1 cellular context compared by ENCODE assay signal in the genomic region with DNA sequence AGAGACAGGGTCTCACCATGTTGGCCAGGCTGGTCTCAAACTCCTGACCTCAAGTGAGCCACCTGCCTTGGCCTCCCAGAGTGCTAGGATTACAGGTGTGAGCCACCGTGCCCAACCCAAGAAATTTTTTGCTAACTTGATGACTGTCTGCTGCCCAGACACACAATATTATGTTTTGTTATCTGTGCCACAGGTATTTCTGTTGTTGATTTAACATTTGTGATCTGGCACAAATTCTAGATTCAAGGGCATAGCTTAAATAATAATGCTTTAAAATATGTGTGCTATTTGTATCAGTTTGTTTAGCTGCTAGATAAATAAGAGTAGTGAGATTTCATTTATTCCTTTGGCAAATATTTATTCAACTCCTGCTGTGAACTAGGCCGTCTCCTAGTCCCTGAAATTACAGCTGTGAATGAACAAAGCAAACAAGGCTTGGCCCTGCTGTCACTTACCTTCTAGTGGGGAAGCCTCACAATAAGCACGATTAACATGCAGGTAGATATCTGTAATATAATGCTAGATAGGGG.
A peak's percentile ranks its signal among the peaks of the same experiment; 100 is the strongest.
TF ChIP-seq lines count a peak whose summit lies in the region.

No MANE protein-coding gene starts in this region.

TF ChIP-seq in HepG2, 621 proteins besides CTCF, POLR2A, EP300 and RAD21 (continued from another document and continues in another):
- TF ChIP-seq, protein P1, sequence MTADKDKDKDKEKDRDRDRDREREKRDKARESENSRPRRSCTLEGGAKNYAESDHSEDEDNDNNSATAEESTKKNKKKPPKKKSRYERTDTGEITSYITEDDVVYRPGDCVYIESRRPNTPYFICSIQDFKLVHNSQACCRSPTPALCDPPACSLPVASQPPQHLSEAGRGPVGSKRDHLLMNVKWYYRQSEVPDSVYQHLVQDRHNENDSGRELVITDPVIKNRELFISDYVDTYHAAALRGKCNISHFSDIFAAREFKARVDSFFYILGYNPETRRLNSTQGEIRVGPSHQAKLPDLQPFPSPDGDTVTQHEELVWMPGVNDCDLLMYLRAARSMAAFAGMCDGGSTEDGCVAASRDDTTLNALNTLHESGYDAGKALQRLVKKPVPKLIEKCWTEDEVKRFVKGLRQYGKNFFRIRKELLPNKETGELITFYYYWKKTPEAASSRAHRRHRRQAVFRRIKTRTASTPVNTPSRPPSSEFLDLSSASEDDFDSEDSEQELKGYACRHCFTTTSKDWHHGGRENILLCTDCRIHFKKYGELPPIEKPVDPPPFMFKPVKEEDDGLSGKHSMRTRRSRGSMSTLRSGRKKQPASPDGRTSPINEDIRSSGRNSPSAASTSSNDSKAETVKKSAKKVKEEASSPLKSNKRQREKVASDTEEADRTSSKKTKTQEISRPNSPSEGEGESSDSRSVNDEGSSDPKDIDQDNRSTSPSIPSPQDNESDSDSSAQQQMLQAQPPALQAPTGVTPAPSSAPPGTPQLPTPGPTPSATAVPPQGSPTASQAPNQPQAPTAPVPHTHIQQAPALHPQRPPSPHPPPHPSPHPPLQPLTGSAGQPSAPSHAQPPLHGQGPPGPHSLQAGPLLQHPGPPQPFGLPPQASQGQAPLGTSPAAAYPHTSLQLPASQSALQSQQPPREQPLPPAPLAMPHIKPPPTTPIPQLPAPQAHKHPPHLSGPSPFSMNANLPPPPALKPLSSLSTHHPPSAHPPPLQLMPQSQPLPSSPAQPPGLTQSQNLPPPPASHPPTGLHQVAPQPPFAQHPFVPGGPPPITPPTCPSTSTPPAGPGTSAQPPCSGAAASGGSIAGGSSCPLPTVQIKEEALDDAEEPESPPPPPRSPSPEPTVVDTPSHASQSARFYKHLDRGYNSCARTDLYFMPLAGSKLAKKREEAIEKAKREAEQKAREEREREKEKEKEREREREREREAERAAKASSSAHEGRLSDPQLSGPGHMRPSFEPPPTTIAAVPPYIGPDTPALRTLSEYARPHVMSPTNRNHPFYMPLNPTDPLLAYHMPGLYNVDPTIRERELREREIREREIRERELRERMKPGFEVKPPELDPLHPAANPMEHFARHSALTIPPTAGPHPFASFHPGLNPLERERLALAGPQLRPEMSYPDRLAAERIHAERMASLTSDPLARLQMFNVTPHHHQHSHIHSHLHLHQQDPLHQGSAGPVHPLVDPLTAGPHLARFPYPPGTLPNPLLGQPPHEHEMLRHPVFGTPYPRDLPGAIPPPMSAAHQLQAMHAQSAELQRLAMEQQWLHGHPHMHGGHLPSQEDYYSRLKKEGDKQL (CRISPR knock-in tag; IDR thresholded peaks at IDR 0.05; ENCODE audit: low read depth), result peak; percentile 96
- TF ChIP-seq, protein P2, sequence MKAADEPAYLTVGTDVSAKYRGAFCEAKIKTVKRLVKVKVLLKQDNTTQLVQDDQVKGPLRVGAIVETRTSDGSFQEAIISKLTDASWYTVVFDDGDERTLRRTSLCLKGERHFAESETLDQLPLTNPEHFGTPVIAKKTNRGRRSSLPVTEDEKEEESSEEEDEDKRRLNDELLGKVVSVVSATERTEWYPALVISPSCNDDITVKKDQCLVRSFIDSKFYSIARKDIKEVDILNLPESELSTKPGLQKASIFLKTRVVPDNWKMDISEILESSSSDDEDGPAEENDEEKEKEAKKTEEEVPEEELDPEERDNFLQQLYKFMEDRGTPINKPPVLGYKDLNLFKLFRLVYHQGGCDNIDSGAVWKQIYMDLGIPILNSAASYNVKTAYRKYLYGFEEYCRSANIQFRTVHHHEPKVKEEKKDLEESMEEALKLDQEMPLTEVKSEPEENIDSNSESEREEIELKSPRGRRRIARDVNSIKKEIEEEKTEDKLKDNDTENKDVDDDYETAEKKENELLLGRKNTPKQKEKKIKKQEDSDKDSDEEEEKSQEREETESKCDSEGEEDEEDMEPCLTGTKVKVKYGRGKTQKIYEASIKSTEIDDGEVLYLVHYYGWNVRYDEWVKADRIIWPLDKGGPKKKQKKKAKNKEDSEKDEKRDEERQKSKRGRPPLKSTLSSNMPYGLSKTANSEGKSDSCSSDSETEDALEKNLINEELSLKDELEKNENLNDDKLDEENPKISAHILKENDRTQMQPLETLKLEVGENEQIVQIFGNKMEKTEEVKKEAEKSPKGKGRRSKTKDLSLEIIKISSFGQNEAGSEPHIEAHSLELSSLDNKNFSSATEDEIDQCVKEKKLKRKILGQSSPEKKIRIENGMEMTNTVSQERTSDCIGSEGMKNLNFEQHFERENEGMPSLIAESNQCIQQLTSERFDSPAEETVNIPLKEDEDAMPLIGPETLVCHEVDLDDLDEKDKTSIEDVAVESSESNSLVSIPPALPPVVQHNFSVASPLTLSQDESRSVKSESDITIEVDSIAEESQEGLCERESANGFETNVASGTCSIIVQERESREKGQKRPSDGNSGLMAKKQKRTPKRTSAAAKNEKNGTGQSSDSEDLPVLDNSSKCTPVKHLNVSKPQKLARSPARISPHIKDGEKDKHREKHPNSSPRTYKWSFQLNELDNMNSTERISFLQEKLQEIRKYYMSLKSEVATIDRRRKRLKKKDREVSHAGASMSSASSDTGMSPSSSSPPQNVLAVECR (CRISPR knock-in tag; IDR thresholded peaks at IDR 0.05; ENCODE audit: borderline replicate concordance), result peak; percentile 54; the same call in 1 of the 2 replicates
- TF ChIP-seq, protein P3, sequence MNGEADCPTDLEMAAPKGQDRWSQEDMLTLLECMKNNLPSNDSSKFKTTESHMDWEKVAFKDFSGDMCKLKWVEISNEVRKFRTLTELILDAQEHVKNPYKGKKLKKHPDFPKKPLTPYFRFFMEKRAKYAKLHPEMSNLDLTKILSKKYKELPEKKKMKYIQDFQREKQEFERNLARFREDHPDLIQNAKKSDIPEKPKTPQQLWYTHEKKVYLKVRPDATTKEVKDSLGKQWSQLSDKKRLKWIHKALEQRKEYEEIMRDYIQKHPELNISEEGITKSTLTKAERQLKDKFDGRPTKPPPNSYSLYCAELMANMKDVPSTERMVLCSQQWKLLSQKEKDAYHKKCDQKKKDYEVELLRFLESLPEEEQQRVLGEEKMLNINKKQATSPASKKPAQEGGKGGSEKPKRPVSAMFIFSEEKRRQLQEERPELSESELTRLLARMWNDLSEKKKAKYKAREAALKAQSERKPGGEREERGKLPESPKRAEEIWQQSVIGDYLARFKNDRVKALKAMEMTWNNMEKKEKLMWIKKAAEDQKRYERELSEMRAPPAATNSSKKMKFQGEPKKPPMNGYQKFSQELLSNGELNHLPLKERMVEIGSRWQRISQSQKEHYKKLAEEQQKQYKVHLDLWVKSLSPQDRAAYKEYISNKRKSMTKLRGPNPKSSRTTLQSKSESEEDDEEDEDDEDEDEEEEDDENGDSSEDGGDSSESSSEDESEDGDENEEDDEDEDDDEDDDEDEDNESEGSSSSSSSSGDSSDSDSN (CRISPR knock-in tag; IDR thresholded peaks at IDR 0.05), result 0 out of 2 replicates have a peak, but pooled peaks have one; percentile 6
- TF ChIP-seq, protein P4, sequence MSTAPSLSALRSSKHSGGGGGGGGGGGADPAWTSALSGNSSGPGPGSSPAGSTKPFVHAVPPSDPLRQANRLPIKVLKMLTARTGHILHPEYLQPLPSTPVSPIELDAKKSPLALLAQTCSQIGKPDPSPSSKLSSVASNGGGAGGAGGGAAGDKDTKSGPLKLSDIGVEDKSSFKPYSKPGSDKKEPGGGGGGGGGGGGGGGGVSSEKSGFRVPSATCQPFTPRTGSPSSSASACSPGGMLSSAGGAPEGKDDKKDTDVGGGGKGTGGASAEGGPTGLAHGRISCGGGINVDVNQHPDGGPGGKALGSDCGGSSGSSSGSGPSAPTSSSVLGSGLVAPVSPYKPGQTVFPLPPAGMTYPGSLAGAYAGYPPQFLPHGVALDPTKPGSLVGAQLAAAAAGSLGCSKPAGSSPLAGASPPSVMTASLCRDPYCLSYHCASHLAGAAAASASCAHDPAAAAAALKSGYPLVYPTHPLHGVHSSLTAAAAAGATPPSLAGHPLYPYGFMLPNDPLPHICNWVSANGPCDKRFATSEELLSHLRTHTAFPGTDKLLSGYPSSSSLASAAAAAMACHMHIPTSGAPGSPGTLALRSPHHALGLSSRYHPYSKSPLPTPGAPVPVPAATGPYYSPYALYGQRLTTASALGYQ (CRISPR knock-in tag; IDR thresholded peaks at IDR 0.05), result peak; percentile 99
- no peak for TF ChIP-seq SMC3 (IDR thresholded peaks at IDR 0.05; ENCODE audit: low read length)
- peak; percentile 87 for TF ChIP-seq HDAC1 (CRISPR knock-in tag; IDR thresholded peaks at IDR 0.05)
- TF ChIP-seq ZBTB3 (CRISPR knock-in tag; IDR thresholded peaks at IDR 0.05; ENCODE audit: borderline replicate concordance, low read depth), result peak; percentile 32; the same call in 1 of the 2 replicates
- TF ChIP-seq NONO (IDR thresholded peaks at IDR 0.05), result no peak
- peak; percentile 62; the same call in 1 of the 2 replicates for TF ChIP-seq NONO (CRISPR knock-in tag; conservative IDR thresholded peaks at IDR 0.05)
- TF ChIP-seq, protein P5, sequence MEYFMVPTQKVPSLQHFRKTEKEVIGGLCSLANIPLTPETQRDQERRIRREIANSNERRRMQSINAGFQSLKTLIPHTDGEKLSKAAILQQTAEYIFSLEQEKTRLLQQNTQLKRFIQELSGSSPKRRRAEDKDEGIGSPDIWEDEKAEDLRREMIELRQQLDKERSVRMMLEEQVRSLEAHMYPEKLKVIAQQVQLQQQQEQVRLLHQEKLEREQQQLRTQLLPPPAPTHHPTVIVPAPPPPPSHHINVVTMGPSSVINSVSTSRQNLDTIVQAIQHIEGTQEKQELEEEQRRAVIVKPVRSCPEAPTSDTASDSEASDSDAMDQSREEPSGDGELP (IDR thresholded peaks at IDR 0.05; ENCODE audit: borderline replicate concordance, low read depth), result peak; percentile 97
- no peak for TF ChIP-seq GLI4 (CRISPR knock-in tag; IDR thresholded peaks at IDR 0.05; ENCODE audit: borderline replicate concordance)
- 0 out of 2 replicates have a peak, but pooled peaks have one; percentile 37 for TF ChIP-seq SALL2 (CRISPR knock-in tag; IDR thresholded peaks at IDR 0.05)
- TF ChIP-seq, protein P6, sequence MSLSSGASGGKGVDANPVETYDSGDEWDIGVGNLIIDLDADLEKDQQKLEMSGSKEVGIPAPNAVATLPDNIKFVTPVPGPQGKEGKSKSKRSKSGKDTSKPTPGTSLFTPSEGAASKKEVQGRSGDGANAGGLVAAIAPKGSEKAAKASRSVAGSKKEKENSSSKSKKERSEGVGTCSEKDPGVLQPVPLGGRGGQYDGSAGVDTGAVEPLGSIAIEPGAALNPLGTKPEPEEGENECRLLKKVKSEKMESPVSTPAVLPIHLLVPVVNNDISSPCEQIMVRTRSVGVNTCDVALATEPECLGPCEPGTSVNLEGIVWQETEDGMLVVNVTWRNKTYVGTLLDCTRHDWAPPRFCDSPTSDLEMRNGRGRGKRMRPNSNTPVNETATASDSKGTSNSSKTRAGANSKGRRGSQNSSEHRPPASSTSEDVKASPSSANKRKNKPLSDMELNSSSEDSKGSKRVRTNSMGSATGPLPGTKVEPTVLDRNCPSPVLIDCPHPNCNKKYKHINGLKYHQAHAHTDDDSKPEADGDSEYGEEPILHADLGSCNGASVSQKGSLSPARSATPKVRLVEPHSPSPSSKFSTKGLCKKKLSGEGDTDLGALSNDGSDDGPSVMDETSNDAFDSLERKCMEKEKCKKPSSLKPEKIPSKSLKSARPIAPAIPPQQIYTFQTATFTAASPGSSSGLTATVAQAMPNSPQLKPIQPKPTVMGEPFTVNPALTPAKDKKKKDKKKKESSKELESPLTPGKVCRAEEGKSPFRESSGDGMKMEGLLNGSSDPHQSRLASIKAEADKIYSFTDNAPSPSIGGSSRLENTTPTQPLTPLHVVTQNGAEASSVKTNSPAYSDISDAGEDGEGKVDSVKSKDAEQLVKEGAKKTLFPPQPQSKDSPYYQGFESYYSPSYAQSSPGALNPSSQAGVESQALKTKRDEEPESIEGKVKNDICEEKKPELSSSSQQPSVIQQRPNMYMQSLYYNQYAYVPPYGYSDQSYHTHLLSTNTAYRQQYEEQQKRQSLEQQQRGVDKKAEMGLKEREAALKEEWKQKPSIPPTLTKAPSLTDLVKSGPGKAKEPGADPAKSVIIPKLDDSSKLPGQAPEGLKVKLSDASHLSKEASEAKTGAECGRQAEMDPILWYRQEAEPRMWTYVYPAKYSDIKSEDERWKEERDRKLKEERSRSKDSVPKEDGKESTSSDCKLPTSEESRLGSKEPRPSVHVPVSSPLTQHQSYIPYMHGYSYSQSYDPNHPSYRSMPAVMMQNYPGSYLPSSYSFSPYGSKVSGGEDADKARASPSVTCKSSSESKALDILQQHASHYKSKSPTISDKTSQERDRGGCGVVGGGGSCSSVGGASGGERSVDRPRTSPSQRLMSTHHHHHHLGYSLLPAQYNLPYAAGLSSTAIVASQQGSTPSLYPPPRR (CRISPR knock-in tag; IDR thresholded peaks at IDR 0.05; ENCODE audit: borderline replicate concordance), result peak; percentile 98
- peak; percentile 76 for TF ChIP-seq NR2F6 (IDR thresholded peaks at IDR 0.05)
- peak; percentile 76 for TF ChIP-seq NR2F6 (CRISPR knock-in tag; IDR thresholded peaks at IDR 0.05)
- TF ChIP-seq, protein P7, sequence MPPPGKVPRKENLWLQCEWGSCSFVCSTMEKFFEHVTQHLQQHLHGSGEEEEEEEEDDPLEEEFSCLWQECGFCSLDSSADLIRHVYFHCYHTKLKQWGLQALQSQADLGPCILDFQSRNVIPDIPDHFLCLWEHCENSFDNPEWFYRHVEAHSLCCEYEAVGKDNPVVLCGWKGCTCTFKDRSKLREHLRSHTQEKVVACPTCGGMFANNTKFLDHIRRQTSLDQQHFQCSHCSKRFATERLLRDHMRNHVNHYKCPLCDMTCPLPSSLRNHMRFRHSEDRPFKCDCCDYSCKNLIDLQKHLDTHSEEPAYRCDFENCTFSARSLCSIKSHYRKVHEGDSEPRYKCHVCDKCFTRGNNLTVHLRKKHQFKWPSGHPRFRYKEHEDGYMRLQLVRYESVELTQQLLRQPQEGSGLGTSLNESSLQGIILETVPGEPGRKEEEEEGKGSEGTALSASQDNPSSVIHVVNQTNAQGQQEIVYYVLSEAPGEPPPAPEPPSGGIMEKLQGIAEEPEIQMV (CRISPR knock-in tag; IDR thresholded peaks at IDR 0.05; ENCODE audit: low read depth), result 0 out of 2 replicates have a peak, but pooled peaks have one; percentile 10
- peak; percentile 94 for TF ChIP-seq SKI (IDR thresholded peaks at IDR 0.05; ENCODE audit: partially characterized antibody)
